ENCODE assay signal across 20 cellular contexts in the genomic region with DNA sequence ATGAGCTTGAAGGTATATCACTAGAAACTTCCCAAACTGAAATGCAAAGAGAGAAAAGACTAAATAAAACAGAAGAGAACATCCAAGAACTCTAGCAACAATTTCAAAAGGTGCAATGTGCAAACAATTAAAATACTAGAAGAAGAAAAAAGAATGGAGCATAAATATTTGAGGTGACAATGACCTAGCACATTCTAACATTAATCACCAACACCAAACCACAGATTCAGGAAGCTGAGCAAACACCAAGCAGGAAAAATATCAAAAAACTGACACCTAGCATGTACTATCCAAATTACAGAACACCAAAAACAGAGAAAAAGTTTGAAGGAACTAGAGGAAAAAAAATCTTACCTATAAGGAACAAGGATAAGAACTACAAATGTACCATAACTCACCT.
"Had no signal": no experiment of that assay in that cellular context is flagged by ENCODE, and none has a peak within 500 bp of the region (broad histone marks: within the 10 kb centered on the region; RNA-seq: fewer than 3 reads in every experiment).

No MANE protein-coding gene starts in this region.

- H3K4me3 Mint-ChIP-seq: activated B cell treated with CpG ODN at 0.5 μM for 24 hours; activated CD4-positive, alpha-beta memory T cell treated with anti-CD3 and anti-CD28 coated beads for 36 hours; activated naive CD8-positive, alpha-beta T cell treated with anti-CD3 and anti-CD28 coated beads for 36 hours; activated T-helper 17 cell treated with anti-CD3 and anti-CD28 coated beads, Interleukin-2, amount 50 U/mL, for 72 hours; natural killer cell; stimulated activated effector memory CD8-positive, alpha-beta T cell treated with anti-CD3 and anti-CD28 coated beads, Interleukin-12 subunit alpha, Interleukin-12 subunit beta, amount 100 ng/mL, for 72 hours; type B pancreatic cell had no signal

- H3K4me1 Mint-ChIP-seq: activated B cell treated with CpG ODN at 0.5 μM for 24 hours; activated T-helper 17 cell treated with anti-CD3 and anti-CD28 coated beads, Interleukin-2, amount 50 U/mL, for 72 hours; natural killer cell; stimulated activated effector memory CD8-positive, alpha-beta T cell treated with anti-CD3 and anti-CD28 coated beads, Interleukin-12 subunit alpha, Interleukin-12 subunit beta, amount 100 ng/mL, for 72 hours had no signal

- H3K9me3 Mint-ChIP-seq: activated B cell treated with CpG ODN at 0.5 μM for 24 hours; activated CD4-positive, alpha-beta memory T cell treated with anti-CD3 and anti-CD28 coated beads for 36 hours; activated naive CD8-positive, alpha-beta T cell treated with anti-CD3 and anti-CD28 coated beads for 36 hours; activated T-helper 17 cell treated with anti-CD3 and anti-CD28 coated beads, Interleukin-2, amount 50 U/mL, for 72 hours; stimulated activated effector memory CD8-positive, alpha-beta T cell treated with anti-CD3 and anti-CD28 coated beads, Interleukin-12 subunit alpha, Interleukin-12 subunit beta, amount 100 ng/mL, for 72 hours; type B pancreatic cell had no signal

- H3K27ac ChIP-seq: brain microvascular endothelial cell, coronary artery, neutrophil, pancreas, right lobe of liver, testis had no signal

- H3K9me3 ChIP-seq: heart left ventricle, neutrophil, pancreas, right lobe of liver, testis had no signal

- H3K36me3 Mint-ChIP-seq: activated CD4-positive, alpha-beta memory T cell treated with anti-CD3 and anti-CD28 coated beads for 36 hours; activated naive CD8-positive, alpha-beta T cell treated with anti-CD3 and anti-CD28 coated beads for 36 hours; natural killer cell; stimulated activated effector memory CD8-positive, alpha-beta T cell treated with anti-CD3 and anti-CD28 coated beads, Interleukin-12 subunit alpha, Interleukin-12 subunit beta, amount 100 ng/mL, for 72 hours; type B pancreatic cell had no signal

- H3K4me1 ChIP-seq: pancreas, right lobe of liver, testis had no signal

- ATAC-seq: activated T-helper 17 cell treated with anti-CD3 and anti-CD28 coated beads, Interleukin-2, amount 50 U/mL, for 72 hours; natural killer cell; stimulated activated effector memory CD8-positive, alpha-beta T cell treated with anti-CD3 and anti-CD28 coated beads, Interleukin-12 subunit alpha, Interleukin-12 subunit beta, amount 100 ng/mL, for 72 hours had no signal

- H3K27ac Mint-ChIP-seq: activated B cell treated with CpG ODN at 0.5 μM for 24 hours; activated CD4-positive, alpha-beta memory T cell treated with anti-CD3 and anti-CD28 coated beads for 36 hours; activated naive CD8-positive, alpha-beta T cell treated with anti-CD3 and anti-CD28 coated beads for 36 hours; activated T-helper 17 cell treated with anti-CD3 and anti-CD28 coated beads, Interleukin-2, amount 50 U/mL, for 72 hours; natural killer cell; stimulated activated effector memory CD8-positive, alpha-beta T cell treated with anti-CD3 and anti-CD28 coated beads, Interleukin-12 subunit alpha, Interleukin-12 subunit beta, amount 100 ng/mL, for 72 hours; type B pancreatic cell had no signal

- DNase-seq: activated B cell treated with CpG ODN at 0.5 μM for 24 hours; activated CD4-positive, alpha-beta memory T cell treated with anti-CD3 and anti-CD28 coated beads for 36 hours; activated CD4-positive, alpha-beta T cell treated with anti-CD3 and anti-CD28 coated beads for 4 hours; activated naive CD4-positive, alpha-beta T cell; activated naive CD8-positive, alpha-beta T cell treated with anti-CD3 and anti-CD28 coated beads for 36 hours; activated T-cell treated with anti-CD3 and anti-CD28 coated beads for 4 hours; brain microvascular endothelial cell; erythroblast; heart left ventricle; natural killer cell; pancreas; right lobe of liver; stimulated activated CD4-positive, alpha-beta T cell treated with anti-CD3 and anti-CD28 coated beads, Interleukin-4, amount 100 ng/mL, for 24 hours; T-helper 9 cell; testis had no signal

- H3K4me3 ChIP-seq: coronary artery, heart left ventricle, pancreas, right lobe of liver, testis had no signal

- H3K27me3 Mint-ChIP-seq: activated CD4-positive, alpha-beta memory T cell treated with anti-CD3 and anti-CD28 coated beads for 36 hours; activated naive CD8-positive, alpha-beta T cell treated with anti-CD3 and anti-CD28 coated beads for 36 hours; activated T-helper 17 cell treated with anti-CD3 and anti-CD28 coated beads, Interleukin-2, amount 50 U/mL, for 72 hours; type B pancreatic cell had no signal

- H3K36me3 ChIP-seq: brain microvascular endothelial cell, heart left ventricle, neutrophil, pancreas, right lobe of liver had no signal

- H3K27me3 ChIP-seq: brain microvascular endothelial cell, heart left ventricle, neutrophil, pancreas, right lobe of liver, testis had no signal
